In genomic region chr2:151810506-151810905, GRCh38 we compare ENCODE assay signal across 19 cellular contexts.
"Had no signal": no experiment of that assay in that cellular context is flagged by ENCODE, and none has a peak within 500 bp of the region (broad histone marks: within the 10 kb centered on the region; RNA-seq: fewer than 3 reads in every experiment).

No MANE protein-coding gene starts in this region.

- DNase-seq: colonic mucosa; dermis blood vessel endothelial cell; esophagus squamous epithelium; foreskin fibroblast; mucosa of descending colon; naive thymus-derived CD8-positive, alpha-beta T cell; nucleus accumbens; ovary; sigmoid colon; stimulated activated CD4-positive, alpha-beta T cell treated with anti-CD3 and anti-CD28 coated beads, Interleukin-12 subunit alpha, Interleukin-12 subunit beta, amount 100 ng/mL, for 4 hours; stimulated activated naive CD4-positive, alpha-beta T cell; thyroid gland had no signal

- H3K27ac ChIP-seq: colonic mucosa, esophagus squamous epithelium, gastroesophageal sphincter, neural progenitor cell, ovary, right atrium auricular region, sigmoid colon, skin epidermis, suprapubic skin, thyroid gland had no signal

- H3K4me1 Mint-ChIP-seq: neural progenitor cell had no signal

- H3K27me3 ChIP-seq: colonic mucosa, esophagus squamous epithelium, gastroesophageal sphincter, neural progenitor cell, ovary, right atrium auricular region, sigmoid colon, suprapubic skin, thyroid gland had no signal

- H3K36me3 ChIP-seq: ovary had no signal

- ATAC-seq: gastroesophageal sphincter; mucosa of descending colon; naive thymus-derived CD8-positive, alpha-beta T cell had no signal

- H3K4me3 ChIP-seq: colonic mucosa, esophagus squamous epithelium, gastroesophageal sphincter, mucosa of descending colon, neural progenitor cell, ovary, right atrium auricular region, sigmoid colon, skin epidermis, suprapubic skin, thyroid gland had no signal

- H3K9me3 ChIP-seq: colonic mucosa, esophagus squamous epithelium, gastroesophageal sphincter, mucosa of descending colon, right atrium auricular region, sigmoid colon, suprapubic skin, thyroid gland had no signal

- H3K9me3 Mint-ChIP-seq: naive thymus-derived CD8-positive, alpha-beta T cell; type B pancreatic cell had no signal

- H3K4me1 ChIP-seq: neural progenitor cell, suprapubic skin, thyroid gland had no signal

- H3K27ac Mint-ChIP-seq: neural progenitor cell, type B pancreatic cell had no signal

- H3K4me3 Mint-ChIP-seq: naive thymus-derived CD8-positive, alpha-beta T cell; neural progenitor cell; type B pancreatic cell had no signal

- H3K27me3 Mint-ChIP-seq: naive thymus-derived CD8-positive, alpha-beta T cell; type B pancreatic cell had no signal

- FAIRE-seq: urothelium cell line had no signal
